ENCODE assay signal across 1 cellular context in the genomic region with DNA sequence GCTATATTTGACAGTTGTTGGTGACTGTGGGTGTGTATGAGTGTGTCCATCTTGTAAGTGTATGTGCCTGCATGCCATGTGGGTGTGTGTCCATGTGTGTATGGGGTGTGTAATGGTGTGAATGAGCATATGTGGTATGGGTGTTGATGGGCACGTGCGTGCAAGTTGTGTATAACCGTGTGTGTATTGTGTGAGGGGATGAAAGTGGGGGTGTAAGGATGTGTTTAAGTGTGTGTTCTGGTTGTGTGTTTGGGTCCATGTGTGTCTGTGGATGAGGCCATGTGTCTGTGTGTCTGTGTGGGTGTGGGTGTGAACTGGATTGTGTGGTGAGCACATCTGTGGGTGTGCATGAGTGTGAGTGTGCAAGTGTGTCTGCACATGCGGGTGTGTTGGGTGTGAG.
TF ChIP-seq lines count a peak whose summit lies in the region.

No MANE protein-coding gene starts in this region.

TF ChIP-seq in HepG2, 621 proteins besides CTCF, POLR2A, EP300 and RAD21:
- TF ChIP-seq ZNF20 (CRISPR knock-in tag; IDR thresholded peaks at IDR 0.05) (no peak), ZBTB42 (CRISPR knock-in tag; IDR thresholded peaks at IDR 0.05) (no peak), ZSCAN21 (CRISPR knock-in tag; IDR thresholded peaks at IDR 0.05; ENCODE audit: borderline replicate concordance) (no peak), ZNF207 (IDR thresholded peaks at IDR 0.05; ENCODE audit: borderline replicate concordance) (no peak), CREB1 (IDR thresholded peaks at IDR 0.05) (peak; percentile 10; the same call in 1 of the 2 replicates), CREB1 (CRISPR knock-in tag; IDR thresholded peaks at IDR 0.05) (no peak), GABPA (IDR thresholded peaks at IDR 0.05; ENCODE audit: low read depth, low read length) (peak; percentile 4; the same call in 1 of the 2 replicates), GABPA (CRISPR knock-in tag; IDR thresholded peaks at IDR 0.05; ENCODE audit: low read depth) (no peak), ELF4 (CRISPR knock-in tag; IDR thresholded peaks at IDR 0.05; ENCODE audit: borderline replicate concordance) (no peak), CC2D1A (CRISPR knock-in tag; IDR thresholded peaks at IDR 0.05) (no peak)
- TF ChIP-seq, protein P1, sequence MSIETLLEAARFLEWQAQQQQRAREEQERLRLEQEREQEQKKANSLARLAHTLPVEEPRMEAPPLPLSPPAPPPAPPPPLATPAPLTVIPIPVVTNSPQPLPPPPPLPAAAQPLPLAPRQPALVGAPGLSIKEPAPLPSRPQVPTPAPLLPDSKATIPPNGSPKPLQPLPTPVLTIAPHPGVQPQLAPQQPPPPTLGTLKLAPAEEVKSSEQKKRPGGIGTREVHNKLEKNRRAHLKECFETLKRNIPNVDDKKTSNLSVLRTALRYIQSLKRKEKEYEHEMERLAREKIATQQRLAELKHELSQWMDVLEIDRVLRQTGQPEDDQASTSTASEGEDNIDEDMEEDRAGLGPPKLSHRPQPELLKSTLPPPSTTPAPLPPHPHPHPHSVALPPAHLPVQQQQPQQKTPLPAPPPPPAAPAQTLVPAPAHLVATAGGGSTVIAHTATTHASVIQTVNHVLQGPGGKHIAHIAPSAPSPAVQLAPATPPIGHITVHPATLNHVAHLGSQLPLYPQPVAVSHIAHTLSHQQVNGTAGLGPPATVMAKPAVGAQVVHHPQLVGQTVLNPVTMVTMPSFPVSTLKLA (IDR thresholded peaks at IDR 0.05), result peak; percentile 97
- TF ChIP-seq, protein P2, sequence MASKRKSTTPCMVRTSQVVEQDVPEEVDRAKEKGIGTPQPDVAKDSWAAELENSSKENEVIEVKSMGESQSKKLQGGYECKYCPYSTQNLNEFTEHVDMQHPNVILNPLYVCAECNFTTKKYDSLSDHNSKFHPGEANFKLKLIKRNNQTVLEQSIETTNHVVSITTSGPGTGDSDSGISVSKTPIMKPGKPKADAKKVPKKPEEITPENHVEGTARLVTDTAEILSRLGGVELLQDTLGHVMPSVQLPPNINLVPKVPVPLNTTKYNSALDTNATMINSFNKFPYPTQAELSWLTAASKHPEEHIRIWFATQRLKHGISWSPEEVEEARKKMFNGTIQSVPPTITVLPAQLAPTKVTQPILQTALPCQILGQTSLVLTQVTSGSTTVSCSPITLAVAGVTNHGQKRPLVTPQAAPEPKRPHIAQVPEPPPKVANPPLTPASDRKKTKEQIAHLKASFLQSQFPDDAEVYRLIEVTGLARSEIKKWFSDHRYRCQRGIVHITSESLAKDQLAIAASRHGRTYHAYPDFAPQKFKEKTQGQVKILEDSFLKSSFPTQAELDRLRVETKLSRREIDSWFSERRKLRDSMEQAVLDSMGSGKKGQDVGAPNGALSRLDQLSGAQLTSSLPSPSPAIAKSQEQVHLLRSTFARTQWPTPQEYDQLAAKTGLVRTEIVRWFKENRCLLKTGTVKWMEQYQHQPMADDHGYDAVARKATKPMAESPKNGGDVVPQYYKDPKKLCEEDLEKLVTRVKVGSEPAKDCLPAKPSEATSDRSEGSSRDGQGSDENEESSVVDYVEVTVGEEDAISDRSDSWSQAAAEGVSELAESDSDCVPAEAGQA (IDR thresholded peaks at IDR 0.05; ENCODE audit: low read depth), result no peak
- TF ChIP-seq, protein P2 (CRISPR knock-in tag; IDR thresholded peaks at IDR 0.05; ENCODE audit: borderline replicate concordance), result no peak
- TF ChIP-seq, protein P3, sequence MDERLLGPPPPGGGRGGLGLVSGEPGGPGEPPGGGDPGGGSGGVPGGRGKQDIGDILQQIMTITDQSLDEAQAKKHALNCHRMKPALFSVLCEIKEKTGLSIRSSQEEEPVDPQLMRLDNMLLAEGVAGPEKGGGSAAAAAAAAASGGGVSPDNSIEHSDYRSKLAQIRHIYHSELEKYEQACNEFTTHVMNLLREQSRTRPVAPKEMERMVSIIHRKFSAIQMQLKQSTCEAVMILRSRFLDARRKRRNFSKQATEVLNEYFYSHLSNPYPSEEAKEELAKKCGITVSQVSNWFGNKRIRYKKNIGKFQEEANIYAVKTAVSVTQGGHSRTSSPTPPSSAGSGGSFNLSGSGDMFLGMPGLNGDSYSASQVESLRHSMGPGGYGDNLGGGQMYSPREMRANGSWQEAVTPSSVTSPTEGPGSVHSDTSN (CRISPR knock-in tag; IDR thresholded peaks at IDR 0.05), result no peak
- TF ChIP-seq, protein P4, sequence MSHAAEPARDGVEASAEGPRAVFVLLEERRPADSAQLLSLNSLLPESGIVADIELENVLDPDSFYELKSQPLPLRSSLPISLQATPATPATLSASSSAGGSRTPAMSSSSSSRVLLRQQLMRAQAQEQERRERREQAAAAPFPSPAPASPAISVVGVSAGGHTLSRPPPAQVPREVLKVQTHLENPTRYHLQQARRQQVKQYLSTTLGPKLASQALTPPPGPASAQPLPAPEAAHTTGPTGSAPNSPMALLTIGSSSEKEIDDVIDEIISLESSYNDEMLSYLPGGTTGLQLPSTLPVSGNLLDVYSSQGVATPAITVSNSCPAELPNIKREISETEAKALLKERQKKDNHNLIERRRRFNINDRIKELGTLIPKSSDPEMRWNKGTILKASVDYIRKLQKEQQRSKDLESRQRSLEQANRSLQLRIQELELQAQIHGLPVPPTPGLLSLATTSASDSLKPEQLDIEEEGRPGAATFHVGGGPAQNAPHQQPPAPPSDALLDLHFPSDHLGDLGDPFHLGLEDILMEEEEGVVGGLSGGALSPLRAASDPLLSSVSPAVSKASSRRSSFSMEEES (CRISPR knock-in tag; IDR thresholded peaks at IDR 0.05), result no peak
